In the genomic region with DNA sequence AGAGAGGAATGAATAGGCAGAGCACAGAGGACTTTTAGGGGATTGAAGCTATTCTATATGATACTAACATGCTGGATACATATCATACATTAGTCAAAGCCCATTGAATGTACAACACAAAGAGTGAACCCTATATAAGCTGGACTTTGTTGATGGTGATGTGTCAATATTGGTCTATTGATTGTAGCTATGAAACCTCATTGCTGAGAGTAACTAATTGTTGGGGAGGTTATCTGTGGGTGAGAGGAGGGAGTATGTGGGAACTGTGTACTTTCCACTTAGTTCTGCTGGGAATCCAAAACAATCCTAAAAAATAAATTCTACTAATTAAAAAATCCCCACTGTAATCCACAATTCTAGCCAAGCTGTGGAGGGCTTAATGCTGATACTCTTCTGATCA, we compare ENCODE assay signal across 11 cellular contexts. TPM values are rescaled to one million over a fixed set of nuclear protein-coding genes. Genes with fewer than 3 reads are reported as not detected.
"Had no signal": no experiment of that assay in that cellular context is flagged by ENCODE, and none has a peak within 500 bp of the region (broad histone marks: within the 10 kb centered on the region; RNA-seq: fewer than 3 reads in every experiment).

No MANE protein-coding gene starts in this region.

- H3K9me3 ChIP-seq: HAP-1 had no signal

- DNase-seq: GM23248, GOT3, H7, HFFc6, KBM-7 had no signal

- H3K4me3 ChIP-seq: GM23248, HAP-1 had no signal

- ATAC-seq: HCT116 had no signal

- H3K36me3 ChIP-seq: HAP-1 had no signal

- H3K27ac ChIP-seq: GM23248 had no signal

- FAIRE-seq: HTR-8/SVneo had no signal

- H3K4me1 ChIP-seq: HAP-1 had no signal

RNA-seq across cellular contexts. Expression of a gene that starts 22.0 kb away (rescaled TPM):
- total RNA-seq: GM23248, H4, H7, HFFc6, HT-29 had no signal
- polyA plus RNA-seq: GM23248, IgD-negative memory B cell had no signal
